In genomic region chr16:64841482-64841881, GRCh38 we compare ENCODE assay signal across 19 cellular contexts.
"Had no signal": no experiment of that assay in that cellular context is flagged by ENCODE, and none has a peak within 500 bp of the region (broad histone marks: within the 10 kb centered on the region; RNA-seq: fewer than 3 reads in every experiment).

No MANE protein-coding gene starts in this region.

- H3K4me1 ChIP-seq: spleen, tibial artery, upper lobe of left lung, uterus had no signal

- H3K4me3 ChIP-seq: heart left ventricle, spleen, tibial artery, upper lobe of left lung, uterus had no signal

- H3K9me3 Mint-ChIP-seq: neural crest cell had no signal

- H3K27ac Mint-ChIP-seq: naive thymus-derived CD4-positive, alpha-beta T cell; stimulated activated memory B cell treated with anti-CD40 and anti-IgM and Interleukin-4, amounts not matched to agents 10 μg/mL and 1 μg/mL and 100 μg/mL, for 72 hours; stimulated activated naive CD8-positive, alpha-beta T cell treated with anti-CD3 and anti-CD28 coated beads, Interleukin-15, Interleukin-2, amounts not matched to agents 100 ng/mL and 50 ng/mL, for 24 hours had no signal

- H3K27me3 Mint-ChIP-seq: naive thymus-derived CD4-positive, alpha-beta T cell; stimulated activated memory B cell treated with anti-CD40 and anti-IgM and Interleukin-4, amounts not matched to agents 10 μg/mL and 1 μg/mL and 100 μg/mL, for 72 hours; stimulated activated naive CD8-positive, alpha-beta T cell treated with anti-CD3 and anti-CD28 coated beads, Interleukin-15, Interleukin-2, amounts not matched to agents 100 ng/mL and 50 ng/mL, for 24 hours had no signal

- H3K27ac ChIP-seq: heart left ventricle, spleen, tibial artery, upper lobe of left lung, uterus had no signal

- H3K27me3 ChIP-seq: heart left ventricle, spleen, tibial artery, upper lobe of left lung, uterus had no signal

- DNase-seq: effector CD4-positive, alpha-beta T cell; heart left ventricle; hypothalamus; islet precursor cell; mammary epithelial cell; naive thymus-derived CD4-positive, alpha-beta T cell; posterior cingulate gyrus; spleen; stimulated activated CD4-positive, alpha-beta T cell treated with anti-CD3 and anti-CD28 coated beads, Interleukin-15, amount 100 ng/mL, for 24 hours; stimulated activated CD4-positive, alpha-beta T cell treated with anti-CD3 and anti-CD28 coated beads, Interleukin-1b, Interleukin-23, amount 100 ng/mL, for 48 hours; stimulated activated CD4-positive, alpha-beta T cell treated with anti-CD3 and anti-CD28 coated beads, Interleukin-4, amount 100 ng/mL, for 24 hours; tibial artery; upper lobe of left lung; uterus had no signal

- H3K4me1 Mint-ChIP-seq: naive thymus-derived CD4-positive, alpha-beta T cell; neural crest cell; stimulated activated memory B cell treated with anti-CD40 and anti-IgM and Interleukin-4, amounts not matched to agents 10 μg/mL and 1 μg/mL and 100 μg/mL, for 72 hours had no signal

- H3K36me3 ChIP-seq: heart left ventricle, spleen, tibial artery, upper lobe of left lung, uterus had no signal

- H3K36me3 Mint-ChIP-seq: stimulated activated memory B cell treated with anti-CD40 and anti-IgM and Interleukin-4, amounts not matched to agents 10 μg/mL and 1 μg/mL and 100 μg/mL, for 72 hours had no signal

- ATAC-seq: heart left ventricle; left lobe of liver; naive thymus-derived CD4-positive, alpha-beta T cell; sciatic nerve; stimulated activated memory B cell treated with anti-CD40 and anti-IgM and Interleukin-4, amounts not matched to agents 10 μg/mL and 1 μg/mL and 100 μg/mL, for 72 hours had no signal

- H3K4me3 Mint-ChIP-seq: naive thymus-derived CD4-positive, alpha-beta T cell; neural crest cell; stimulated activated memory B cell treated with anti-CD40 and anti-IgM and Interleukin-4, amounts not matched to agents 10 μg/mL and 1 μg/mL and 100 μg/mL, for 72 hours; stimulated activated naive CD8-positive, alpha-beta T cell treated with anti-CD3 and anti-CD28 coated beads, Interleukin-15, Interleukin-2, amounts not matched to agents 100 ng/mL and 50 ng/mL, for 24 hours had no signal
